Comparison of ENCODE assay signal across 9 cellular contexts in the genomic region with DNA sequence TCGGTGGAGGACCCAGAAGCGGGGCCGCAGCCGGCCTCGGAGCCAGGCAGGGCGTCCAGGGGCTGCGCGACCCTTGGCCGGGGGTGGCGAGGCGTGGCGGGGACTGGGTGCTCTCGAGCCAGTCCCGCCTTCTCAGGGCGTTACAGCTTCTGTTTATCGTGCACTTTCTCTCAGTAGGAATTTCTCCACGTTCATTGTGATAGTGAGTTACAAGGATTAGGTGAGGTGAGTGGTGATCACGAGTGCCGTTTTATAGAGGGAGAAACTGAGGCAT. TPM values are rescaled to one million over a fixed set of nuclear protein-coding genes. Genes with fewer than 3 reads are reported as not detected.
A peak's percentile ranks its signal among the peaks of the same experiment; 100 is the strongest.
DNase-seq lines count a peak whose midpoint lies in the region; ATAC-seq, FAIRE-seq and TF ChIP-seq lines count a peak whose summit lies in the region.
"Had no signal": no experiment of that assay in that cellular context is flagged by ENCODE, and none has a peak within 500 bp of the region (broad histone marks: within the 10 kb centered on the region; RNA-seq: fewer than 3 reads in every experiment).

No MANE protein-coding gene starts in this region.

- peaks cover 25% of the 10 kb centered on the region for H3K4me1 ChIP-seq in PC-9 (replicated peaks; ENCODE audit: insufficient read depth)
- peaks cover 0 to 16% of the 10 kb centered on the region in 2 donors for H3K4me1 ChIP-seq in esophagus (ENCODE audit: control insufficient read depth in 2 of 2, insufficient read depth in 2 of 2, low read length in 1 of 2)
- peaks cover 3 to 10% (median 6%) of the 10 kb centered on the region in 3 donors for H3K4me1 ChIP-seq in pancreas

- no TSS peak for BruUV-seq in PC-9 (replicated peaks; lab: Mats Ljungman, UMichigan)

- H3K4me3 ChIP-seq in PC-9 (peak overlapping the region; percentile 77), esophagus (ENCODE audit: low read depth in 1 of 2, low read length in 2 of 2) (peak overlapping the region; percentile 82 to 92), pancreas (peak overlapping the region; percentile 60 to 100 (median 78))

- peaks cover 20% of the 10 kb centered on the region; the same call in 1 of the 2 replicates for H3F3A ChIP-seq in PC-9 (ENCODE audit: insufficient read depth, low read depth)

- peak overlapping the region; percentile 89 for H3K4me2 ChIP-seq in PC-9

- H3K27ac ChIP-seq in PC-9: no peak overlapping the region
- H3K27ac ChIP-seq in esophagus (ENCODE audit: low read depth in 2 of 2, low read length in 1 of 2): peak overlapping the region; percentile 69 to 76
- peak overlapping the region in 1 of 4 donors; percentile 48 for H3K27ac ChIP-seq in pancreas

- no peaks in the 10 kb centered on the region for H3K9me2 ChIP-seq in PC-9 (ENCODE audit: insufficient read depth)

- POLR2A ChIA-PET in PC-9 (lab: Charles Lee; ENCODE audit: unreplicated experiment): interaction anchor here (0.6 to 1.2 kb wide), 3 partner anchors 13 to 784 kb away, joined by 3 to 20 read pairs (median 6); a partner anchor contains a TSS

- H4K20me1 ChIP-seq in PC-9 (ENCODE audit: insufficient read depth): 0 out of 2 replicates have a peak, but pooled peaks cover 7% of the 10 kb centered on the region

- no peak for FAIRE-seq in pancreas (lab: Jason Lieb, UNC)

- intact Hi-C loops in PC-9 (cut with micrococcal nuclease; ENCODE audit: unreplicated experiment): no loop called here
- intact Hi-C loops in pancreas (cut with DNase I): no loop called here

- ATAC-seq in GM21390 (IDR thresholded peaks at IDR 0.05; ENCODE audit: unreplicated experiment) (peak; percentile 17), pancreas (peak in 1 of 4 donors; percentile 9), HG03469 (IDR thresholded peaks at IDR 0.05; ENCODE audit: unreplicated experiment) (no peak)

- 1 to 2% methylated on average over 19 of the region's 19 CpGs for WGBS in esophagus, 2 donors
- 0% methylated on average over 19 of the region's 19 CpGs for WGBS in pancreas, 2 donors

- H2AFZ ChIP-seq in PC-9: peak overlapping the region; percentile 89

- H3K27me3 ChIP-seq in PC-9 (ENCODE audit: insufficient read depth, low read depth) (no peaks in the 10 kb centered on the region), esophagus (ENCODE audit: control insufficient read depth in 1 of 2, insufficient read depth in 2 of 2, low read length in 2 of 2) (no peaks in the 10 kb centered on the region), pancreas (no peaks in the 10 kb centered on the region)

- DNase-seq in PC-9 (no peak), pancreas (peak in 2 of 6 donors; percentile 56 to 62), NOMO-1 (lab: John Stamatoyannopoulos, UW; ENCODE audit: unreplicated experiment in 2 of 2) (no peak), activated gamma-delta T cell (lab: John Stamatoyannopoulos, UW) (no peak)
- DNase-seq in stimulated activated CD4-positive, alpha-beta T cell treated with anti-CD3 and anti-CD28 coated beads, Interleukin-15, amount 100 ng/mL, for 24 hours: no peak

- no peak for TF ChIP-seq CTCF in PC-9 (conservative IDR thresholded peaks at IDR 0.05)
- TF ChIP-seq CTCF in pancreas (IDR thresholded peaks at IDR 0.05): no peak

- CTCF ChIA-PET in PC-9 (lab: Charles Lee): interaction anchor here (0.5 to 1.4 kb wide), 2 partner anchors 13 to 16 kb away, joined by 3 to 8 read pairs; a partner anchor contains a TSS

- H3K36me3 ChIP-seq in PC-9 (ENCODE audit: low read depth) (no peaks in the 10 kb centered on the region; the same call in 1 of the 2 replicates), esophagus (ENCODE audit: control insufficient read depth in 2 of 2, insufficient read depth in 2 of 2, low read length in 1 of 2) (peaks cover 6 to 20% of the 10 kb centered on the region in 2 donors), pancreas (no peaks in the 10 kb centered on the region)

- H3K9me3 ChIP-seq in PC-9 (ENCODE audit: insufficient read depth, low read depth) (no peaks in the 10 kb centered on the region), esophagus (ENCODE audit: control insufficient read depth in 2 of 2, insufficient read depth in 1 of 2, low read depth in 1 of 2, low read length in 1 of 2) (no peaks in the 10 kb centered on the region), pancreas (no peaks in the 10 kb centered on the region)

- H3K79me2 ChIP-seq in PC-9 (ENCODE audit: low read depth): peaks cover 22% of the 10 kb centered on the region

RNA-seq across cellular contexts. Expression of a gene that starts 0.6 kb away (rescaled TPM):
- 27.5 and 52.8 TPM in 2 replicates for total RNA-seq in PC-9 (2021)
- 10 to 100 TPM; 16.7 to 29.9 TPM for polyA plus RNA-seq in esophagus
- total RNA-seq in pancreas: 10 to 100 TPM; 12.4 to 25.7 (median 17.4) TPM
- 10 to 100 TPM; 20.2 to 24.7 TPM for polyA plus RNA-seq in pancreas

RNA-seq across cellular contexts. Expression of a gene that starts 13.1 kb away (rescaled TPM):
- 44.3 and 66.5 TPM in 2 replicates for total RNA-seq in PC-9 (2021)
- 10 to 100 TPM; 63.0 to 68.5 TPM for polyA plus RNA-seq in esophagus
- total RNA-seq in pancreas: 10 to 100 TPM; 14.8 to 29.1 (median 20.7) TPM
- polyA plus RNA-seq in pancreas: 10 to 100 TPM; 33.1 to 48.6 TPM

RNA-seq across cellular contexts. Expression of a gene that starts 25.0 kb away (rescaled TPM):
- total RNA-seq in PC-9 (2021) (not detected in 2 replicates), pancreas (not detected)
- polyA plus RNA-seq in esophagus (not detected), pancreas (not detected)
- total RNA-seq: subcutaneous adipose tissue had no signal

RNA-seq across cellular contexts. Expression of a gene that starts 54.8 kb away (rescaled TPM):
- total RNA-seq in PC-9 (2021): 10.9 and 13.7 TPM in 2 replicates
- polyA plus RNA-seq in esophagus: under 1 TPM; 0.47 to 0.86 TPM
- total RNA-seq in pancreas: 1 to 10 TPM; 2.2 to 5.9 (median 3.6) TPM
- 10 to 100 TPM; 12.5 to 13.2 TPM for polyA plus RNA-seq in pancreas
